In the genomic region with DNA sequence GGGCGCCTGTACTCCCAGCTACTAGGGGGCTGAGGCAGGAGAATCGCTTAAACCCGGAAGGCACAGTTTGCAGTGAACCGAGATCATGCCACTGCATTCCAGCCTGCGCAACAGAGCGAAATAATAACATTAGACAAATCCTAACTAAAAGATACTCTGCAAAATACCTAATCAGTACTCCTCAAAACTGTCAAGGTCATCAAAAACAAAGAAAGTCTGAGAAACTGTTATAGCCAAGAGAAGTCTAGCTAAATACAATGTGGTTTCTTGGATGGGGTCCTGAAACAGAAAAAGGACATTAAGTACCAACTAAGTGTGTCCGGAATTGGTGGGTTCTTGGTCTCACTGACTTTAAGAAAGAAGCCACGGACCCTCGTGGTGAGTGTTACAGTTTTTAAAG, we compare ENCODE assay signal across 37 cellular contexts.
"Had no signal": no experiment of that assay in that cellular context is flagged by ENCODE, and none has a peak within 500 bp of the region (broad histone marks: within the 10 kb centered on the region; RNA-seq: fewer than 3 reads in every experiment).

No MANE protein-coding gene starts in this region.

- H3K27ac Mint-ChIP-seq: activated B cell treated with CpG ODN at 0.5 μM for 24 hours; activated CD4-positive, alpha-beta memory T cell treated with anti-CD3 and anti-CD28 coated beads for 36 hours; activated CD4-positive, alpha-beta T cell treated with anti-CD3 and anti-CD28 coated beads, Interleukin-2, amount 10 ng/mL, durations not matched to agents 24 days and 14 days; activated CD8-positive, alpha-beta memory T cell treated with anti-CD3 and anti-CD28 coated beads, Interleukin-2, amount 10 ng/mL, durations not matched to agents 7 days and 5 days; activated CD8-positive, alpha-beta T cell treated with anti-CD3 and anti-CD28 coated beads for 36 hours; activated naive CD4-positive, alpha-beta T cell treated with anti-CD3 and anti-CD28 coated beads, Interleukin-2, amount 10 ng/mL, durations not matched to agents 7 days and 5 days; activated naive CD4-positive, alpha-beta T cell treated with anti-CD3 and anti-CD28 coated beads, Interleukin-2, amount 50 U/mL, for 24 hours; activated naive CD8-positive, alpha-beta T cell; activated naive CD8-positive, alpha-beta T cell treated with anti-CD3 and anti-CD28 coated beads, Interleukin-2, amount 10 ng/mL, durations not matched to agents 7 days and 5 days; activated naive CD8-positive, alpha-beta T cell treated with anti-CD3 and anti-CD28 coated beads, Interleukin-2, amount 50 U/mL, for 24 hours; activated T-cell treated with anti-CD3 and anti-CD28 coated beads, Interleukin-2, amount 50 U/mL, for 24 hours; activated T-helper 2 cell treated with anti-CD3 and anti-CD28 coated beads, Interferon-gamma antibody, Interleukin-2, Interleukin-4, amounts not matched to agents 10 μg/mL and 5 μg/mL and 100 μg/mL, durations not matched to agents 14 hours and 24 hours and 36 hours; brain; T-helper 1 cell treated with Interleukin-12 subunit alpha and Interleukin-12 subunit beta and Interleukin-4 antibody, amounts not matched to agents 30 μg/mL and 1 μg/mL, for 36 hours; T-helper 2 cell treated with Interferon-gamma antibody and Interleukin-4, amounts not matched to agents 5 μg/mL and 100 μg/mL, for 36 hours had no signal

- H3K27ac ChIP-seq: ascending aorta, cardiac muscle cell, VCaP had no signal

- H3K4me1 ChIP-seq: ascending aorta had no signal

- ATAC-seq: activated CD8-positive, alpha-beta memory T cell treated with anti-CD3 and anti-CD28 coated beads, Interleukin-2, amount 10 ng/mL, durations not matched to agents 7 days and 5 days; activated CD8-positive, alpha-beta T cell treated with anti-CD3 and anti-CD28 coated beads for 36 hours; activated naive CD8-positive, alpha-beta T cell treated with anti-CD3 and anti-CD28 coated beads, Interleukin-2, amount 50 U/mL, for 24 hours had no signal

- H3K27me3 ChIP-seq: ascending aorta, cardiac muscle cell had no signal

- H3K4me3 Mint-ChIP-seq: activated B cell treated with CpG ODN at 0.5 μM for 24 hours; activated CD4-positive, alpha-beta memory T cell treated with anti-CD3 and anti-CD28 coated beads for 36 hours; activated CD4-positive, alpha-beta T cell treated with anti-CD3 and anti-CD28 coated beads, Interleukin-2, amount 10 ng/mL, durations not matched to agents 24 days and 14 days; activated CD8-positive, alpha-beta memory T cell treated with anti-CD3 and anti-CD28 coated beads, Interleukin-2, amount 10 ng/mL, durations not matched to agents 7 days and 5 days; activated CD8-positive, alpha-beta T cell treated with anti-CD3 and anti-CD28 coated beads for 36 hours; activated naive CD4-positive, alpha-beta T cell treated with anti-CD3 and anti-CD28 coated beads, Interleukin-2, amount 10 ng/mL, durations not matched to agents 7 days and 5 days; activated naive CD4-positive, alpha-beta T cell treated with anti-CD3 and anti-CD28 coated beads, Interleukin-2, amount 50 U/mL, for 24 hours; activated naive CD8-positive, alpha-beta T cell; activated naive CD8-positive, alpha-beta T cell treated with anti-CD3 and anti-CD28 coated beads, Interleukin-2, amount 10 ng/mL, durations not matched to agents 7 days and 5 days; activated naive CD8-positive, alpha-beta T cell treated with anti-CD3 and anti-CD28 coated beads, Interleukin-2, amount 50 U/mL, for 24 hours; activated T-cell treated with anti-CD3 and anti-CD28 coated beads, Interleukin-2, amount 50 U/mL, for 24 hours; brain; central memory CD8-positive, alpha-beta T cell; T-helper 1 cell treated with Interleukin-12 subunit alpha and Interleukin-12 subunit beta and Interleukin-4 antibody, amounts not matched to agents 30 μg/mL and 1 μg/mL, for 36 hours; T-helper 2 cell treated with Interferon-gamma antibody and Interleukin-4, amounts not matched to agents 5 μg/mL and 100 μg/mL, for 36 hours had no signal

- FAIRE-seq: bronchial epithelial cell, TTC549 had no signal

- DNase-seq: activated B cell treated with CpG ODN at 0.5 μM for 24 hours; activated CD4-positive, alpha-beta memory T cell treated with anti-CD3 and anti-CD28 coated beads for 36 hours; activated CD4-positive, alpha-beta T cell treated with anti-CD3 and anti-CD28 coated beads for 4 hours; activated CD4-positive, alpha-beta T cell treated with anti-CD3 and anti-CD28 coated beads, Interleukin-2, amount 10 ng/mL, durations not matched to agents 24 days and 14 days; activated CD4-positive, alpha-beta T cell treated with anti-CD3 and anti-CD28 coated beads, Interleukin-2, amount 50 U/mL, for 1 hour; activated CD4-positive, alpha-beta T cell treated with anti-CD3 and anti-CD28 coated beads, Interleukin-2, amount 50 U/mL, for 4 hours; activated CD4-positive, CD25-positive, alpha-beta regulatory T cell treated with anti-CD3 and anti-CD28 coated beads, Interleukin-2, amount 50 U/mL, for 72 hours; activated CD8-positive, alpha-beta memory T cell treated with anti-CD3 and anti-CD28 coated beads, Interleukin-2, amount 10 ng/mL, durations not matched to agents 7 days and 5 days; activated CD8-positive, alpha-beta memory T cell treated with anti-CD3 and anti-CD28 coated beads, Interleukin-2, amount 50 U/mL, for 48 hours; activated CD8-positive, alpha-beta T cell treated with anti-CD3 and anti-CD28 coated beads for 36 hours; activated effector memory CD4-positive, alpha-beta T cell treated with Interleukin-2 at 50 U/mL for 16 hours; activated gamma-delta T cell; activated naive CD4-positive, alpha-beta T cell treated with anti-CD3 and anti-CD28 coated beads, Interleukin-2, amount 10 ng/mL, durations not matched to agents 7 days and 5 days; activated naive CD4-positive, alpha-beta T cell treated with Interleukin-2 at 50 U/mL for 16 hours; activated naive CD8-positive, alpha-beta T cell treated with anti-CD3 and anti-CD28 coated beads, Interleukin-2, amount 10 ng/mL, durations not matched to agents 7 days and 5 days; activated naive CD8-positive, alpha-beta T cell treated with anti-CD3 and anti-CD28 coated beads, Interleukin-2, amount 50 U/mL, for 24 hours; activated T-cell treated with anti-CD3 and anti-CD28 coated beads, Interleukin-2, amount 50 U/mL, for 24 hours; activated T-cell treated with anti-CD3 and anti-CD28 coated beads, Interleukin-2, amount 50 U/mL, for 48 hours; amygdala; anterior cingulate cortex; caudate nucleus; cerebellar nuclear complex; T-helper 1 cell; T-helper 2 cell; T-helper 9 cell had no signal

- H3K36me3 Mint-ChIP-seq: activated CD4-positive, alpha-beta memory T cell treated with anti-CD3 and anti-CD28 coated beads for 36 hours; activated CD8-positive, alpha-beta memory T cell treated with anti-CD3 and anti-CD28 coated beads, Interleukin-2, amount 10 ng/mL, durations not matched to agents 7 days and 5 days; activated naive CD4-positive, alpha-beta T cell treated with anti-CD3 and anti-CD28 coated beads, Interleukin-2, amount 10 ng/mL, durations not matched to agents 7 days and 5 days; activated naive CD4-positive, alpha-beta T cell treated with anti-CD3 and anti-CD28 coated beads, Interleukin-2, amount 50 U/mL, for 24 hours; activated naive CD8-positive, alpha-beta T cell; activated naive CD8-positive, alpha-beta T cell treated with anti-CD3 and anti-CD28 coated beads, Interleukin-2, amount 10 ng/mL, durations not matched to agents 7 days and 5 days; brain had no signal

- H3K27me3 Mint-ChIP-seq: activated B cell treated with CpG ODN at 0.5 μM for 24 hours; activated CD4-positive, alpha-beta memory T cell treated with anti-CD3 and anti-CD28 coated beads for 36 hours; activated CD4-positive, alpha-beta T cell treated with anti-CD3 and anti-CD28 coated beads, Interleukin-2, amount 10 ng/mL, durations not matched to agents 24 days and 14 days; activated CD8-positive, alpha-beta memory T cell treated with anti-CD3 and anti-CD28 coated beads, Interleukin-2, amount 10 ng/mL, durations not matched to agents 7 days and 5 days; activated CD8-positive, alpha-beta T cell treated with anti-CD3 and anti-CD28 coated beads for 36 hours; activated naive CD4-positive, alpha-beta T cell treated with anti-CD3 and anti-CD28 coated beads, Interleukin-2, amount 10 ng/mL, durations not matched to agents 7 days and 5 days; activated naive CD4-positive, alpha-beta T cell treated with anti-CD3 and anti-CD28 coated beads, Interleukin-2, amount 50 U/mL, for 24 hours; activated naive CD8-positive, alpha-beta T cell; activated naive CD8-positive, alpha-beta T cell treated with anti-CD3 and anti-CD28 coated beads, Interleukin-2, amount 10 ng/mL, durations not matched to agents 7 days and 5 days; activated naive CD8-positive, alpha-beta T cell treated with anti-CD3 and anti-CD28 coated beads, Interleukin-2, amount 50 U/mL, for 24 hours; central memory CD8-positive, alpha-beta T cell had no signal

- H3K9me3 ChIP-seq: ascending aorta had no signal

- H3K4me3 ChIP-seq: ascending aorta, cardiac muscle cell had no signal

- H3K4me1 Mint-ChIP-seq: activated B cell treated with CpG ODN at 0.5 μM for 24 hours; activated CD4-positive, alpha-beta T cell treated with anti-CD3 and anti-CD28 coated beads, Interleukin-2, amount 10 ng/mL, durations not matched to agents 24 days and 14 days; activated CD8-positive, alpha-beta memory T cell treated with anti-CD3 and anti-CD28 coated beads, Interleukin-2, amount 10 ng/mL, durations not matched to agents 7 days and 5 days; activated naive CD4-positive, alpha-beta T cell treated with anti-CD3 and anti-CD28 coated beads, Interleukin-2, amount 10 ng/mL, durations not matched to agents 7 days and 5 days; activated naive CD4-positive, alpha-beta T cell treated with anti-CD3 and anti-CD28 coated beads, Interleukin-2, amount 50 U/mL, for 24 hours; activated naive CD8-positive, alpha-beta T cell treated with anti-CD3 and anti-CD28 coated beads, Interleukin-2, amount 10 ng/mL, durations not matched to agents 7 days and 5 days; activated naive CD8-positive, alpha-beta T cell treated with anti-CD3 and anti-CD28 coated beads, Interleukin-2, amount 50 U/mL, for 24 hours; brain; central memory CD8-positive, alpha-beta T cell had no signal

- H3K9me3 Mint-ChIP-seq: activated B cell treated with CpG ODN at 0.5 μM for 24 hours; activated CD4-positive, alpha-beta memory T cell treated with anti-CD3 and anti-CD28 coated beads for 36 hours; activated CD4-positive, alpha-beta T cell treated with anti-CD3 and anti-CD28 coated beads, Interleukin-2, amount 10 ng/mL, durations not matched to agents 24 days and 14 days; activated CD8-positive, alpha-beta T cell treated with anti-CD3 and anti-CD28 coated beads for 36 hours; activated naive CD4-positive, alpha-beta T cell treated with anti-CD3 and anti-CD28 coated beads, Interleukin-2, amount 10 ng/mL, durations not matched to agents 7 days and 5 days; activated naive CD4-positive, alpha-beta T cell treated with anti-CD3 and anti-CD28 coated beads, Interleukin-2, amount 50 U/mL, for 24 hours; activated naive CD8-positive, alpha-beta T cell treated with anti-CD3 and anti-CD28 coated beads, Interleukin-2, amount 10 ng/mL, durations not matched to agents 7 days and 5 days; activated naive CD8-positive, alpha-beta T cell treated with anti-CD3 and anti-CD28 coated beads, Interleukin-2, amount 50 U/mL, for 24 hours; activated T-cell treated with anti-CD3 and anti-CD28 coated beads, Interleukin-2, amount 50 U/mL, for 24 hours; activated T-helper 2 cell treated with anti-CD3 and anti-CD28 coated beads, Interferon-gamma antibody, Interleukin-2, Interleukin-4, amounts not matched to agents 10 μg/mL and 5 μg/mL and 100 μg/mL, durations not matched to agents 14 hours and 24 hours and 36 hours; brain; central memory CD8-positive, alpha-beta T cell; T-helper 1 cell treated with Interleukin-12 subunit alpha and Interleukin-12 subunit beta and Interleukin-4 antibody, amounts not matched to agents 30 μg/mL and 1 μg/mL, for 36 hours; T-helper 2 cell treated with Interferon-gamma antibody and Interleukin-4, amounts not matched to agents 5 μg/mL and 100 μg/mL, for 36 hours had no signal

- H3K36me3 ChIP-seq: ascending aorta, cardiac muscle cell had no signal
